Comparison of ENCODE assay signal across 1 cellular context in the genomic region with DNA sequence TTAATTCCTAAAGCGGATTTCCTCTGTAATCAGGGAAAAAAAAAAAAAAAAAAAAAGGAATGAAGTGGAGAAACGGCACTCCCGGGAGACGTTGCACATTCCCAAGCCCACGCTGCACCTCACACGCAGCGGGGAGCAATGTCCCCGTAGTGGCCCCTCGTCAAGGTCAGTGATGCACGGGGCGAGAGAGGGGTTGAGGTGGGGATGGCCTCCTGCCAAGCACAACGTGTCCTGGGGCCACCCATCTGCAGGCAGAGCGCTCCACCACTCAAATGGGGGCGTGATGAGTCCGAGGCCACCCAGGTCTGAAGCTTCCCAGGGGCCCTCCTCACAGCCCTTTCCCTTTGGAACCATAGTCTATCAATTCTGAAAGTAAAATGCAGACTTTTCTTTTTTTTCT.
TF ChIP-seq lines count a peak whose summit lies in the region.

No MANE protein-coding gene starts in this region.

TF ChIP-seq in GM23338, 12 proteins besides CTCF, POLR2A, EP300 and RAD21:
- TF ChIP-seq ZNF331 (CRISPR knock-in tag; IDR thresholded peaks at IDR 0.05; ENCODE audit: low read depth): no peak
- no peak for TF ChIP-seq ZNF114 (CRISPR knock-in tag; IDR thresholded peaks at IDR 0.05)
- TF ChIP-seq, protein P1, sequence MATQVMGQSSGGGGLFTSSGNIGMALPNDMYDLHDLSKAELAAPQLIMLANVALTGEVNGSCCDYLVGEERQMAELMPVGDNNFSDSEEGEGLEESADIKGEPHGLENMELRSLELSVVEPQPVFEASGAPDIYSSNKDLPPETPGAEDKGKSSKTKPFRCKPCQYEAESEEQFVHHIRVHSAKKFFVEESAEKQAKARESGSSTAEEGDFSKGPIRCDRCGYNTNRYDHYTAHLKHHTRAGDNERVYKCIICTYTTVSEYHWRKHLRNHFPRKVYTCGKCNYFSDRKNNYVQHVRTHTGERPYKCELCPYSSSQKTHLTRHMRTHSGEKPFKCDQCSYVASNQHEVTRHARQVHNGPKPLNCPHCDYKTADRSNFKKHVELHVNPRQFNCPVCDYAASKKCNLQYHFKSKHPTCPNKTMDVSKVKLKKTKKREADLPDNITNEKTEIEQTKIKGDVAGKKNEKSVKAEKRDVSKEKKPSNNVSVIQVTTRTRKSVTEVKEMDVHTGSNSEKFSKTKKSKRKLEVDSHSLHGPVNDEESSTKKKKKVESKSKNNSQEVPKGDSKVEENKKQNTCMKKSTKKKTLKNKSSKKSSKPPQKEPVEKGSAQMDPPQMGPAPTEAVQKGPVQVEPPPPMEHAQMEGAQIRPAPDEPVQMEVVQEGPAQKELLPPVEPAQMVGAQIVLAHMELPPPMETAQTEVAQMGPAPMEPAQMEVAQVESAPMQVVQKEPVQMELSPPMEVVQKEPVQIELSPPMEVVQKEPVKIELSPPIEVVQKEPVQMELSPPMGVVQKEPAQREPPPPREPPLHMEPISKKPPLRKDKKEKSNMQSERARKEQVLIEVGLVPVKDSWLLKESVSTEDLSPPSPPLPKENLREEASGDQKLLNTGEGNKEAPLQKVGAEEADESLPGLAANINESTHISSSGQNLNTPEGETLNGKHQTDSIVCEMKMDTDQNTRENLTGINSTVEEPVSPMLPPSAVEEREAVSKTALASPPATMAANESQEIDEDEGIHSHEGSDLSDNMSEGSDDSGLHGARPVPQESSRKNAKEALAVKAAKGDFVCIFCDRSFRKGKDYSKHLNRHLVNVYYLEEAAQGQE (IDR thresholded peaks at IDR 0.05; ENCODE audit: unreplicated experiment): no peak
- TF ChIP-seq, protein P2, sequence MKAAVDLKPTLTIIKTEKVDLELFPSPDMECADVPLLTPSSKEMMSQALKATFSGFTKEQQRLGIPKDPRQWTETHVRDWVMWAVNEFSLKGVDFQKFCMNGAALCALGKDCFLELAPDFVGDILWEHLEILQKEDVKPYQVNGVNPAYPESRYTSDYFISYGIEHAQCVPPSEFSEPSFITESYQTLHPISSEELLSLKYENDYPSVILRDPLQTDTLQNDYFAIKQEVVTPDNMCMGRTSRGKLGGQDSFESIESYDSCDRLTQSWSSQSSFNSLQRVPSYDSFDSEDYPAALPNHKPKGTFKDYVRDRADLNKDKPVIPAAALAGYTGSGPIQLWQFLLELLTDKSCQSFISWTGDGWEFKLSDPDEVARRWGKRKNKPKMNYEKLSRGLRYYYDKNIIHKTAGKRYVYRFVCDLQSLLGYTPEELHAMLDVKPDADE (IDR thresholded peaks at IDR 0.05): no peak
- TF ChIP-seq, protein P3, sequence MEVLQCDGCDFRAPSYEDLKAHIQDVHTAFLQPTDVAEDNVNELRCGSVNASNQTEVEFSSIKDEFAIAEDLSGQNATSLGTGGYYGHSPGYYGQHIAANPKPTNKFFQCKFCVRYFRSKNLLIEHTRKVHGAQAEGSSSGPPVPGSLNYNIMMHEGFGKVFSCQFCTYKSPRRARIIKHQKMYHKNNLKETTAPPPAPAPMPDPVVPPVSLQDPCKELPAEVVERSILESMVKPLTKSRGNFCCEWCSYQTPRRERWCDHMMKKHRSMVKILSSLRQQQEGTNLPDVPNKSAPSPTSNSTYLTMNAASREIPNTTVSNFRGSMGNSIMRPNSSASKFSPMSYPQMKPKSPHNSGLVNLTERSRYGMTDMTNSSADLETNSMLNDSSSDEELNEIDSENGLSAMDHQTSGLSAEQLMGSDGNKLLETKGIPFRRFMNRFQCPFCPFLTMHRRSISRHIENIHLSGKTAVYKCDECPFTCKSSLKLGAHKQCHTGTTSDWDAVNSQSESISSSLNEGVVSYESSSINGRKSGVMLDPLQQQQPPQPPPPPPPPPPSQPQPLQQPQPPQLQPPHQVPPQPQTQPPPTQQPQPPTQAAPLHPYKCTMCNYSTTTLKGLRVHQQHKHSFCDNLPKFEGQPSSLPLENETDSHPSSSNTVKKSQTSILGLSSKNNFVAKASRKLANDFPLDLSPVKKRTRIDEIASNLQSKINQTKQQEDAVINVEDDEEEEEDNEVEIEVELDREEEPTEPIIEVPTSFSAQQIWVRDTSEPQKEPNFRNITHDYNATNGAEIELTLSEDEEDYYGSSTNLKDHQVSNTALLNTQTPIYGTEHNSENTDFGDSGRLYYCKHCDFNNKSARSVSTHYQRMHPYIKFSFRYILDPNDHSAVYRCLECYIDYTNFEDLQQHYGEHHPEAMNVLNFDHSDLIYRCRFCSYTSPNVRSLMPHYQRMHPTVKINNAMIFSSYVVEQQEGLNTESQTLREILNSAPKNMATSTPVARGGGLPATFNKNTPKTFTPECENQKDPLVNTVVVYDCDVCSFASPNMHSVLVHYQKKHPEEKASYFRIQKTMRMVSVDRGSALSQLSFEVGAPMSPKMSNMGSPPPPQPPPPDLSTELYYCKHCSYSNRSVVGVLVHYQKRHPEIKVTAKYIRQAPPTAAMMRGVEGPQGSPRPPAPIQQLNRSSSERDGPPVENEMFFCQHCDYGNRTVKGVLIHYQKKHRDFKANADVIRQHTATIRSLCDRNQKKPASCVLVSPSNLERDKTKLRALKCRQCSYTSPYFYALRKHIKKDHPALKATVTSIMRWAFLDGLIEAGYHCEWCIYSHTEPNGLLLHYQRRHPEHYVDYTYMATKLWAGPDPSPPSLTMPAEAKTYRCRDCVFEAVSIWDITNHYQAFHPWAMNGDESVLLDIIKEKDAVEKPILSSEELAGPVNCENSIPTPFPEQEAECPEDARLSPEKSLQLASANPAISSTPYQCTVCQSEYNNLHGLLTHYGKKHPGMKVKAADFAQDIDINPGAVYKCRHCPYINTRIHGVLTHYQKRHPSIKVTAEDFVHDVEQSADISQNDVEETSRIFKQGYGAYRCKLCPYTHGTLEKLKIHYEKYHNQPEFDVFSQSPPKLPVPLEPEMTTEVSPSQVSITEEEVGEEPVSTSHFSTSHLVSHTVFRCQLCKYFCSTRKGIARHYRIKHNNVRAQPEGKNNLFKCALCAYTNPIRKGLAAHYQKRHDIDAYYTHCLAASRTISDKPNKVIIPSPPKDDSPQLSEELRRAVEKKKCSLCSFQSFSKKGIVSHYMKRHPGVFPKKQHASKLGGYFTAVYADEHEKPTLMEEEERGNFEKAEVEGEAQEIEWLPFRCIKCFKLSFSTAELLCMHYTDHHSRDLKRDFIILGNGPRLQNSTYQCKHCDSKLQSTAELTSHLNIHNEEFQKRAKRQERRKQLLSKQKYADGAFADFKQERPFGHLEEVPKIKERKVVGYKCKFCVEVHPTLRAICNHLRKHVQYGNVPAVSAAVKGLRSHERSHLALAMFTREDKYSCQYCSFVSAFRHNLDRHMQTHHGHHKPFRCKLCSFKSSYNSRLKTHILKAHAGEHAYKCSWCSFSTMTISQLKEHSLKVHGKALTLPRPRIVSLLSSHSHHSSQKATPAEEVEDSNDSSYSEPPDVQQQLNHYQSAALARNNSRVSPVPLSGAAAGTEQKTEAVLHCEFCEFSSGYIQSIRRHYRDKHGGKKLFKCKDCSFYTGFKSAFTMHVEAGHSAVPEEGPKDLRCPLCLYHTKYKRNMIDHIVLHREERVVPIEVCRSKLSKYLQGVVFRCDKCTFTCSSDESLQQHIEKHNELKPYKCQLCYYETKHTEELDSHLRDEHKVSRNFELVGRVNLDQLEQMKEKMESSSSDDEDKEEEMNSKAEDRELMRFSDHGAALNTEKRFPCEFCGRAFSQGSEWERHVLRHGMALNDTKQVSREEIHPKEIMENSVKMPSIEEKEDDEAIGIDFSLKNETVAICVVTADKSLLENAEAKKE (CRISPR knock-in tag; IDR thresholded peaks at IDR 0.05): no peak
- TF ChIP-seq POLR2AphosphoS5 (IDR thresholded peaks at IDR 0.05; ENCODE audit: low read depth): no peak
- TF ChIP-seq EZH2 (IDR thresholded peaks at IDR 0.05; ENCODE audit: low read depth, unreplicated experiment): no peak
- no peak for TF ChIP-seq STAT1 (IDR thresholded peaks at IDR 0.05; ENCODE audit: unreplicated experiment)
